Comparison of ENCODE assay signal across 1 cellular context in the genomic region with DNA sequence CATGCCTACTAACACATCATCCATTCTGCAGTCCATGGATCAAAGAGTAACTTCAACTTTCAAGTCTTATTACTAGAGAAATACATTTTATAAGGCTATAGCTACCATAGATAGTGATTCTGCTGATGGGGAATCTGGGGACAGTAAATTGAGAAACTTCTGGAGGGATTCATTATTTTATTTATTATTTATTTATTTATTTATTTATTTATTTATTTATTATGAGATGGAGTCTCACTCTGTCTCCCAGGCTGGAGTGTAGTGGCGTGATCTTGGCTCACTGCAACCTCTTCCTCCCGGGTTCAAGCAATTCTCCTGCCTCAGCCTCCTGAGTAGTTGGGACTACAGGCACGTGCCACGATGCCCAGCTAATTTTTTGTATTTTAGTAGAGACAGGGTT.
A peak's percentile ranks its signal among the peaks of the same experiment; 100 is the strongest.
TF ChIP-seq lines count a peak whose summit lies in the region.

No MANE protein-coding gene starts in this region.

TF ChIP-seq in HEK293, 187 proteins besides CTCF, POLR2A, EP300 and RAD21 (continued from another document):
- TF ChIP-seq, protein P1, sequence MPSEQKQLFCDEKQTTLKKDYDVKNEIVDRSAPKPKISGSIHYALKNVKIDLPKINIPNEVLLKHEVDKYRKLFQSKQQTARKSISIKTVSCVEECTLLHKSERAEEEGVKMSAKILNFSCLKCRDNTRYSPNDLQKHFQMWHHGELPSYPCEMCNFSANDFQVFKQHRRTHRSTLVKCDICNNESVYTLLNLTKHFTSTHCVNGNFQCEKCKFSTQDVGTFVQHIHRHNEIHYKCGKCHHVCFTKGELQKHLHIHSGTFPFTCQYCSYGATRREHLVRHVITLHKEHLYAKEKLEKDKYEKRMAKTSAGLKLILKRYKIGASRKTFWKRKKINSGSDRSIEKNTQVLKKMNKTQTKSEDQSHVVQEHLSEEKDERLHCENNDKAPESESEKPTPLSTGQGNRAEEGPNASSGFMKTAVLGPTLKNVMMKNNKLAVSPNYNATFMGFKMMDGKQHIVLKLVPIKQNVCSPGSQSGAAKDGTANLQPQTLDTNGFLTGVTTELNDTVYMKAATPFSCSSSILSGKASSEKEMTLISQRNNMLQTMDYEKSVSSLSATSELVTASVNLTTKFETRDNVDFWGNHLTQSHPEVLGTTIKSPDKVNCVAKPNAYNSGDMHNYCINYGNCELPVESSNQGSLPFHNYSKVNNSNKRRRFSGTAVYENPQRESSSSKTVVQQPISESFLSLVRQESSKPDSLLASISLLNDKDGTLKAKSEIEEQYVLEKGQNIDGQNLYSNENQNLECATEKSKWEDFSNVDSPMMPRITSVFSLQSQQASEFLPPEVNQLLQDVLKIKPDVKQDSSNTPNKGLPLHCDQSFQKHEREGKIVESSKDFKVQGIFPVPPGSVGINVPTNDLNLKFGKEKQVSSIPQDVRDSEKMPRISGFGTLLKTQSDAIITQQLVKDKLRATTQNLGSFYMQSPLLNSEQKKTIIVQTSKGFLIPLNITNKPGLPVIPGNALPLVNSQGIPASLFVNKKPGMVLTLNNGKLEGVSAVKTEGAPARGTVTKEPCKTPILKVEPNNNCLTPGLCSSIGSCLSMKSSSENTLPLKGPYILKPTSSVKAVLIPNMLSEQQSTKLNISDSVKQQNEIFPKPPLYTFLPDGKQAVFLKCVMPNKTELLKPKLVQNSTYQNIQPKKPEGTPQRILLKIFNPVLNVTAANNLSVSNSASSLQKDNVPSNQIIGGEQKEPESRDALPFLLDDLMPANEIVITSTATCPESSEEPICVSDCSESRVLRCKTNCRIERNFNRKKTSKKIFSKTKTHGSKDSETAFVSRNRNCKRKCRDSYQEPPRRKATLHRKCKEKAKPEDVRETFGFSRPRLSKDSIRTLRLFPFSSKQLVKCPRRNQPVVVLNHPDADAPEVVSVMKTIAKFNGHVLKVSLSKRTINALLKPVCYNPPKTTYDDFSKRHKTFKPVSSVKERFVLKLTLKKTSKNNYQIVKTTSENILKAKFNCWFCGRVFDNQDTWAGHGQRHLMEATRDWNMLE (tag by site-specific recombination; conservative IDR thresholded peaks at IDR 0.05; ENCODE audit: low read depth), result peak; percentile 85
- TF ChIP-seq ZNF664 (tag by site-specific recombination; IDR thresholded peaks at IDR 0.05), result 0 out of 2 replicates have a peak, but pooled peaks have one; percentile 13
- 0 out of 2 replicates have a peak, but pooled peaks have one; percentile 55 for TF ChIP-seq ZNF202 (tag by site-specific recombination; IDR thresholded peaks at IDR 0.05; ENCODE audit: borderline replicate concordance)
- TF ChIP-seq, protein P2, sequence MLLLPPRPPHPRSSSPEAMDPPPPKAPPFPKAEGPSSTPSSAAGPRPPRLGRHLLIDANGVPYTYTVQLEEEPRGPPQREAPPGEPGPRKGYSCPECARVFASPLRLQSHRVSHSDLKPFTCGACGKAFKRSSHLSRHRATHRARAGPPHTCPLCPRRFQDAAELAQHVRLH (tag by site-specific recombination; IDR thresholded peaks at IDR 0.05), result 0 out of 2 replicates have a peak, but pooled peaks have one; percentile 19
- TF ChIP-seq ZNF654 (tag by site-specific recombination; IDR thresholded peaks at IDR 0.05; ENCODE audit: low read depth), result peak; percentile 33; the same call in 1 of the 2 replicates
- 0 out of 2 replicates have a peak, but pooled peaks have one; percentile 14 for TF ChIP-seq ZNF366 (tag by site-specific recombination; conservative IDR thresholded peaks at IDR 0.05)
- TF ChIP-seq ZNF426 (tag by site-specific recombination; IDR thresholded peaks at IDR 0.05), result peak; percentile 83
- TF ChIP-seq, protein P3, sequence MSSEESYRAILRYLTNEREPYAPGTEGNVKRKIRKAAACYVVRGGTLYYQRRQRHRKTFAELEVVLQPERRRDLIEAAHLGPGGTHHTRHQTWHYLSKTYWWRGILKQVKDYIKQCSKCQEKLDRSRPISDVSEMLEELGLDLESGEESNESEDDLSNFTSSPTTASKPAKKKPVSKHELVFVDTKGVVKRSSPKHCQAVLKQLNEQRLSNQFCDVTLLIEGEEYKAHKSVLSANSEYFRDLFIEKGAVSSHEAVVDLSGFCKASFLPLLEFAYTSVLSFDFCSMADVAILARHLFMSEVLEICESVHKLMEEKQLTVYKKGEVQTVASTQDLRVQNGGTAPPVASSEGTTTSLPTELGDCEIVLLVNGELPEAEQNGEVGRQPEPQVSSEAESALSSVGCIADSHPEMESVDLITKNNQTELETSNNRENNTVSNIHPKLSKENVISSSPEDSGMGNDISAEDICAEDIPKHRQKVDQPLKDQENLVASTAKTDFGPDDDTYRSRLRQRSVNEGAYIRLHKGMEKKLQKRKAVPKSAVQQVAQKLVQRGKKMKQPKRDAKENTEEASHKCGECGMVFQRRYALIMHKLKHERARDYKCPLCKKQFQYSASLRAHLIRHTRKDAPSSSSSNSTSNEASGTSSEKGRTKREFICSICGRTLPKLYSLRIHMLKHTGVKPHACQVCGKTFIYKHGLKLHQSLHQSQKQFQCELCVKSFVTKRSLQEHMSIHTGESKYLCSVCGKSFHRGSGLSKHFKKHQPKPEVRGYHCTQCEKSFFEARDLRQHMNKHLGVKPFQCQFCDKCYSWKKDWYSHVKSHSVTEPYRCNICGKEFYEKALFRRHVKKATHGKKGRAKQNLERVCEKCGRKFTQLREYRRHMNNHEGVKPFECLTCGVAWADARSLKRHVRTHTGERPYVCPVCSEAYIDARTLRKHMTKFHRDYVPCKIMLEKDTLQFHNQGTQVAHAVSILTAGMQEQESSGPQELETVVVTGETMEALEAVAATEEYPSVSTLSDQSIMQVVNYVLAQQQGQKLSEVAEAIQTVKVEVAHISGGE (tag by site-specific recombination; conservative IDR thresholded peaks at IDR 0.05; ENCODE audit: low read depth), result peak; percentile 78
- 0 out of 2 replicates have a peak, but pooled peaks have one; percentile 45 for TF ChIP-seq ZNF266 (tag by site-specific recombination; IDR thresholded peaks at IDR 0.05; ENCODE audit: low read depth)
- peak; percentile 48; the same call in 1 of the 2 replicates for TF ChIP-seq ZXDB (tag by site-specific recombination; IDR thresholded peaks at IDR 0.05)
- TF ChIP-seq ZNF510 (tag by site-specific recombination; IDR thresholded peaks at IDR 0.05; ENCODE audit: insufficient replicate concordance), result peak; percentile 21
- peak; percentile 53; the same call in 1 of the 2 replicates for TF ChIP-seq ZBTB8A (tag by site-specific recombination; IDR thresholded peaks at IDR 0.05)
- peak; percentile 68 for TF ChIP-seq ZNF623 (tag by site-specific recombination; IDR thresholded peaks at IDR 0.05)
